ENCODE assay signal across 17 cellular contexts in the genomic region with DNA sequence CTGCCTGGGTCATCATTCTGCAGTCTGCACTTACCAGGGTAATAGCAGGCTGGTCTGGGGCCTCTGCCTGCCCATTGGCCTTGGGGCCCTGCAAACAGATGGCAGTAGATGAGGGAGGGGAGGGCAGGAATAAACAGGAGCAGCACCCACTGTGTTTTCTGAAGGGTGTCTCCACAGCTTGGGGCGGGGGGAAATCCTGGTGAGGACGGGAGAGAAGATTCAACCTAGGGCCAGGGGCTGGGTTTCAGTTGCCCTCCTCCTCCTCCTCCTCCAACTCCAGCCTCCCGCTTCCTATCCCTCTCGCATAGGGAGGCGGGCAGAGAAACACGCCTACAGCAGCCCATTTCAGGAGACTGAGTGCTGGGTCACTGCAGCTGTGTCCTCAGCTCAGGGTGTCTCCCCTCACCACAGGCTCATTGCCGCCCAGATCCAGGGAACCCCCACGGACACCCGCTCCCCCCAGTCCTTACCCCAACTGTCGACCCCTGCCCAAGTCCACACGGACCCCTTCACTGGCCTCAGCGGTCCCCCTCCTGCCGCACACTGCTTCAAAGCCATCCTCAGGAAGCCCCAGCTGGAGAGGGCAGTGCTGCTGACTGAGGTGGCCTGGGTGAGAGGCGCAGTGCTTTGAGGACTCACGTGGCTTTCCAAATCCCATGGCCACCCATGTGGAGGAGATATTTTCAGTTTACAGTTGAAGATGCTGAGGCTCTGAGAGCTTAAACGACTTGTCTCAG. TPM values are rescaled to one million over a fixed set of nuclear protein-coding genes. Genes with fewer than 3 reads are reported as not detected.
A peak's percentile ranks its signal among the peaks of the same experiment; 100 is the strongest.
DNase-seq lines count a peak whose midpoint lies in the region; ATAC-seq and TF ChIP-seq lines count a peak whose summit lies in the region.
"Had no signal": no experiment of that assay in that cellular context is flagged by ENCODE, and none has a peak within 500 bp of the region (broad histone marks: within the 10 kb centered on the region; RNA-seq: fewer than 3 reads in every experiment).

No MANE protein-coding gene starts in this region.

- peak overlapping the region; percentile 30 for H4K8ac ChIP-seq in mesenchymal stem cell (ENCODE audit: low read length)

- peak overlapping the region; percentile 84 for H3K27ac ChIP-seq in WERI-Rb-1
- H3K27ac ChIP-seq in mesenchymal stem cell (ENCODE audit: low read length, poor library complexity, severe bottlenecking) = no peak overlapping the region
- no peak overlapping the region for H3K27ac ChIP-seq in upper lobe of right lung
- H3K27ac ChIP-seq: stomach had no signal

- H3K4ac ChIP-seq in mesenchymal stem cell (ENCODE audit: low read depth in 1 of 2, low read length in 2 of 2) = peak overlapping the region in 1 of 2 experiments; percentile 28

- no peak overlapping the region for H3K4me2 ChIP-seq in mesenchymal stem cell (ENCODE audit: low read length, poor library complexity, severe bottlenecking)

- H3K23ac ChIP-seq in mesenchymal stem cell (ENCODE audit: low read length in 2 of 2) = no peak overlapping the region

- H2BK5ac ChIP-seq in mesenchymal stem cell (ENCODE audit: low read depth, low read length, poor library complexity, severe bottlenecking) = no peak overlapping the region

- H3K9me3 ChIP-seq in WERI-Rb-1 (ENCODE audit: severe bottlenecking) = no peaks in the 10 kb centered on the region
- H3K9me3 ChIP-seq in mesenchymal stem cell (ENCODE audit: control insufficient read depth, low read length) = no peaks in the 10 kb centered on the region
- no peaks in the 10 kb centered on the region for H3K9me3 ChIP-seq in upper lobe of right lung
- H3K9me3 ChIP-seq: stomach had no signal

- H3K4me1 ChIP-seq in mesenchymal stem cell (ENCODE audit: control insufficient read depth, insufficient read depth, low read depth, low read length) (peaks cover 50% of the 10 kb centered on the region), upper lobe of right lung (peaks cover 26% of the 10 kb centered on the region)

- H3K4me3 ChIP-seq in WERI-Rb-1 (ENCODE audit: low read depth, low read length) (peak overlapping the region; percentile 39), mesenchymal stem cell (ENCODE audit: insufficient read depth in 1 of 2, low read depth in 1 of 2, low read length in 2 of 2) (no peak overlapping the region), upper lobe of right lung (no peak overlapping the region)
- H3K4me3 ChIP-seq: stomach had no signal

- H2AK5ac ChIP-seq in mesenchymal stem cell (ENCODE audit: low read length, severe bottlenecking) = peak overlapping the region; percentile 33

- H3K18ac ChIP-seq in mesenchymal stem cell (ENCODE audit: low read depth in 1 of 2, low read length in 2 of 2) = peak overlapping the region; percentile 11 to 28

- no peak overlapping the region for H3K9ac ChIP-seq in mesenchymal stem cell (ENCODE audit: low read length)

- H4K91ac ChIP-seq in mesenchymal stem cell (ENCODE audit: low read length) = peak overlapping the region; percentile 21

- H3K27me3 ChIP-seq in WERI-Rb-1 (ENCODE audit: insufficient read depth, low read depth, severe bottlenecking) (no peaks in the 10 kb centered on the region), mesenchymal stem cell (ENCODE audit: control insufficient read depth in 1 of 2, insufficient read depth in 1 of 2, low read length in 2 of 2) (peaks cover 0 to 8% of the 10 kb centered on the region in 2 experiments), upper lobe of right lung (no peaks in the 10 kb centered on the region)

- ATAC-seq in Right ventricle myocardium superior (ENCODE audit: poor library complexity) = no peak
- no peak for ATAC-seq in left ventricle myocardium superior
- no peak for ATAC-seq in upper lobe of right lung
- ATAC-seq: activated CD4-positive, CD25-positive, alpha-beta regulatory T cell treated with anti-CD3 and anti-CD28 coated beads, Interleukin-2, amount 50 U/mL, for 24 hours had no signal

- intact Hi-C loops in Right ventricle myocardium superior (cut with DNase I) (no loop called here), left ventricle myocardium superior (cut with micrococcal nuclease) (no loop called here), upper lobe of right lung (cut with DNase I) (no loop called here)

- 81% methylated on average over 14 of the region's 16 CpGs for WGBS in mesenchymal stem cell

- peak; percentile 26 for DNase-seq in Right ventricle myocardium superior
- no peak for DNase-seq in left ventricle myocardium superior
- DNase-seq in WERI-Rb-1 = peak; percentile 54
- DNase-seq in mesenchymal stem cell = no peak
- peak; percentile 56 for DNase-seq in upper lobe of right lung
- no peak for DNase-seq in mucosa of gallbladder (ENCODE audit: low spot score)
- DNase-seq in NCI-H2196 (lab: John Stamatoyannopoulos, UW; ENCODE audit: unreplicated experiment) = no peak
- no peak for DNase-seq in HT-29 (ENCODE audit: low spot score)
- DNase-seq: CD4-positive, CD25-positive, alpha-beta regulatory T cell; DMS79 treated with DMSO at 0.1 percent for 48 hours; NCI-H1092; NCI-H2107; OCI-M1; stimulated activated CD4-positive, alpha-beta T cell treated with anti-CD3 and anti-CD28 coated beads, Interleukin-4, amount 100 ng/mL, for 24 hours; stomach had no signal

- H2BK120ac ChIP-seq in mesenchymal stem cell (ENCODE audit: low read depth, low read length) = no peak overlapping the region

- TF ChIP-seq CTCF in WERI-Rb-1 (IDR thresholded peaks at IDR 0.05; ENCODE audit: low read depth, low read length) (no peak), upper lobe of right lung (IDR thresholded peaks at IDR 0.05) (no peak)

- no peaks in the 10 kb centered on the region for H3K79me1 ChIP-seq in mesenchymal stem cell (replicated peaks; ENCODE audit: low read length, poor library complexity, severe bottlenecking)

- no peak overlapping the region for H2AFZ ChIP-seq in mesenchymal stem cell (ENCODE audit: low read depth, low read length)

- no peak overlapping the region for H2BK15ac ChIP-seq in mesenchymal stem cell (ENCODE audit: low read depth, poor library complexity, severe bottlenecking)

- H3K14ac ChIP-seq in mesenchymal stem cell (ENCODE audit: low read length in 2 of 2) = no peak overlapping the region

- no peaks in the 10 kb centered on the region for H3K36me3 ChIP-seq in WERI-Rb-1
- H3K36me3 ChIP-seq in mesenchymal stem cell (ENCODE audit: control insufficient read depth in 1 of 2, insufficient read depth in 2 of 2, low read depth in 1 of 2, low read length in 2 of 2) = no peaks in the 10 kb centered on the region
- H3K36me3 ChIP-seq in upper lobe of right lung = no peaks in the 10 kb centered on the region
- H3K36me3 ChIP-seq: stomach had no signal

- peak overlapping the region in 1 of 2 experiments; percentile 38 for H2BK12ac ChIP-seq in mesenchymal stem cell (ENCODE audit: low read length in 2 of 2)

RNA-seq across cellular contexts. Expression of a gene that starts 9.1 kb away (rescaled TPM):
- not detected for total RNA-seq in Right ventricle myocardium superior
- total RNA-seq in left ventricle myocardium superior = not detected
- 0.72 TPM for polyA plus RNA-seq in mesenchymal stem cell (2013, experiment 1 of 2)
- 0.84 TPM for polyA plus RNA-seq in mesenchymal stem cell (2013, experiment 2 of 2)
- total RNA-seq in upper lobe of right lung = 8.6 TPM
- 15.5 TPM for total RNA-seq in mucosa of gallbladder
- total RNA-seq in HT-29 (2014; rRNA removed; shearing (Covaris generic)) = 24.7 and 27.0 TPM in 2 replicates
- total RNA-seq: activated T-helper 1 cell treated with anti-CD3 and anti-CD28 coated beads, Interleukin-12 subunit alpha, Interleukin-12 subunit beta, Interleukin-2, Interleukin-4 antibody, amounts not matched to agents 30 ng/mL and 10 ng/mL and 1 ng/mL, durations not matched to agents 14 hours and 24 hours and 36 hours; CD4-positive, CD25-positive, alpha-beta regulatory T cell had no signal
- polyA plus RNA-seq: CD4-positive, CD25-positive, alpha-beta regulatory T cell had no signal

RNA-seq across cellular contexts. Expression of a gene that starts 32.1 kb away (rescaled TPM):
- 0.59 TPM for total RNA-seq in Right ventricle myocardium superior
- total RNA-seq in left ventricle myocardium superior = 0.69 TPM
- 5.1 TPM for polyA plus RNA-seq in mesenchymal stem cell (2013, experiment 1 of 2)
- polyA plus RNA-seq in mesenchymal stem cell (2013, experiment 2 of 2) = 5.7 TPM
- total RNA-seq in upper lobe of right lung = 664 TPM
- total RNA-seq in mucosa of gallbladder = 335 TPM
- total RNA-seq in HT-29 (2014; rRNA removed; shearing (Covaris generic)) = 3.8 and 11.9 TPM in 2 replicates
- total RNA-seq: CD4-positive, CD25-positive, alpha-beta regulatory T cell had no signal

Comparison
In these comparisons a context has a peak if more than half of its experiments do, and no peak if none do; other contexts are left out.
1. DNase-seq: peak in Right ventricle myocardium superior (single experiment), WERI-Rb-1 (single experiment) and upper lobe of right lung (single experiment); none in left ventricle myocardium superior (single experiment), mesenchymal stem cell (single experiment), mucosa of gallbladder (single experiment), NCI-H2196 (single experiment) and HT-29 (single experiment).
2. RNA of a gene that starts 32.1 kb away (total RNA-seq): 664 TPM in upper lobe of right lung (single experiment) and 335 TPM in mucosa of gallbladder (single experiment); 3.8 to 11.9 TPM in HT-29, 0.69 TPM in left ventricle myocardium superior (single experiment) and 0.59 TPM in Right ventricle myocardium superior (single experiment); every median in the first group is over 10 times any median in the second.